8 cellular contexts compared by ENCODE assay signal in genomic region chr7:6857714-6858314, GRCh38. TPM values are rescaled to one million over a fixed set of nuclear protein-coding genes. Genes with fewer than 3 reads are reported as not detected.
DNase-seq lines count a peak whose midpoint lies in the region; FAIRE-seq and TF ChIP-seq lines count a peak whose summit lies in the region.
"Not testable (repeated sequence)": the region's sequence is repeated elsewhere in the genome, so short reads cannot be mapped to it uniquely, and the experiment has no call there.

No MANE protein-coding gene starts in this region.

- H3K9ac ChIP-seq in astrocyte (ENCODE audit: low read length) = not testable (repeated sequence)

- not testable (repeated sequence) for H4K20me1 ChIP-seq in astrocyte (ENCODE audit: insufficient read depth, low read length); osteoblast (ENCODE audit: insufficient read depth, low read length)

- not testable (repeated sequence) for H3K9me3 Mint-ChIP-seq in CD4-positive, alpha-beta memory T cell; astrocyte (ENCODE audit: unreplicated experiment)

- H3K27me3 Mint-ChIP-seq in CD4-positive, alpha-beta memory T cell = not testable (repeated sequence)
- peaks cover 12% of the 10 kb centered on the region for H3K27me3 Mint-ChIP-seq in astrocyte (ENCODE audit: low read depth, unreplicated experiment)

- CTCF ChIA-PET in CD4-positive, alpha-beta memory T cell (lab: Charles Lee; ENCODE audit: partially characterized antibody) = interaction anchor here (0.6 to 1.3 kb wide), 7 partner anchors 266 to 404 kb away, joined by 3 to 8 read pairs (median 4); partner anchors contain the start of gene INTS15

- H3K9me3 ChIP-seq in CD4-positive, alpha-beta memory T cell (ENCODE audit: control insufficient read depth in 1 of 2, low read length in 2 of 2); astrocyte (ENCODE audit: insufficient read depth, low read depth, low read length); cardiac muscle cell (ENCODE audit: low read depth); osteoblast (ENCODE audit: low read depth, low read length): not testable (repeated sequence)

- H2AFZ ChIP-seq in astrocyte (ENCODE audit: low read depth, low read length); osteoblast (ENCODE audit: low read length): not testable (repeated sequence)

- not testable (repeated sequence) for H3K36me3 ChIP-seq in CD4-positive, alpha-beta memory T cell (ENCODE audit: insufficient read depth, low read length); astrocyte (ENCODE audit: insufficient read depth, low read length); cardiac muscle cell; osteoblast (ENCODE audit: insufficient read depth, low read length)

- intact Hi-C loops in CD4-positive, alpha-beta memory T cell (cut with micrococcal nuclease) = loop anchor here (1.0 to 5.0 kb wide), 2 partner anchors 271 to 342 kb away; no protein-coding TSS in a partner anchor

- not testable (repeated sequence) for H3K4me1 ChIP-seq in CD4-positive, alpha-beta memory T cell (ENCODE audit: insufficient read depth, low read length); astrocyte (ENCODE audit: insufficient read depth, low read length); cardiac muscle cell (ENCODE audit: low read depth); osteoblast (ENCODE audit: insufficient read depth, low read length)

- H3K27ac ChIP-seq in CD4-positive, alpha-beta memory T cell (ENCODE audit: low read depth, low read length); HL-60 (replicated peaks); astrocyte (ENCODE audit: low read depth, low read length); cardiac muscle cell; osteoblast (ENCODE audit: low read depth, low read length): not testable (repeated sequence)

- H3K36me3 Mint-ChIP-seq in CD4-positive, alpha-beta memory T cell; astrocyte (ENCODE audit: low read depth, unreplicated experiment): not testable (repeated sequence)

- TF ChIP-seq CTCF in HL-60 (IDR thresholded peaks at IDR 0.05; ENCODE audit: insufficient read depth, low read length) = peak; percentile 19
- peak; percentile 23 for TF ChIP-seq CTCF in astrocyte (IDR thresholded peaks at IDR 0.05; ENCODE audit: insufficient read depth, low read depth, low read length)
- peak; percentile 51 for TF ChIP-seq CTCF in cardiac muscle cell (IDR thresholded peaks at IDR 0.05; ENCODE audit: low read depth, low read length)
- TF ChIP-seq CTCF in osteoblast (IDR thresholded peaks at IDR 0.05; ENCODE audit: extremely low read depth, low read depth, low read length) = peak; percentile 47

- POLR2A ChIA-PET in CD4-positive, alpha-beta memory T cell (lab: Charles Lee; ENCODE audit: partially characterized antibody) = not testable (repeated sequence)

- not testable (repeated sequence) for H3K27me3 ChIP-seq in CD4-positive, alpha-beta memory T cell (ENCODE audit: insufficient read depth, low read length); HL-60 (ENCODE audit: insufficient read depth, poor library complexity, severe bottlenecking); astrocyte (ENCODE audit: insufficient read depth, low read length); osteoblast (ENCODE audit: insufficient read depth, low read length)
- H3K27me3 ChIP-seq in cardiac muscle cell = peaks cover 28% of the 10 kb centered on the region

- peak overlapping the region in 2 of 8 donors; percentile 49 to 65 for H3K4me3 Mint-ChIP-seq in CD4-positive, alpha-beta memory T cell
- H3K4me3 Mint-ChIP-seq in astrocyte (ENCODE audit: unreplicated experiment) = not testable (repeated sequence)

- H3K4me1 Mint-ChIP-seq in CD4-positive, alpha-beta memory T cell; astrocyte (ENCODE audit: low read depth, unreplicated experiment): not testable (repeated sequence)

- not testable (repeated sequence) for H3K79me2 ChIP-seq in astrocyte (ENCODE audit: insufficient read depth, low read length); osteoblast (ENCODE audit: insufficient read depth, low read length)

- H3K4me3 ChIP-seq in CD4-positive, alpha-beta memory T cell (ENCODE audit: low read length in 2 of 2); HL-60 (replicated peaks; ENCODE audit: insufficient read depth, low read length); astrocyte (ENCODE audit: insufficient read depth, low read depth, low read length); cardiac muscle cell; osteoblast (ENCODE audit: insufficient read depth, low read length): not testable (repeated sequence)

- peak; percentile 73 to 75 (median 75) for DNase-seq in CD4-positive, alpha-beta memory T cell
- DNase-seq in HL-60 (ENCODE audit: low read depth in 1 of 2, low spot score in 1 of 2) = peak; percentile 8 to 76
- DNase-seq in NCI-H774 (lab: John Stamatoyannopoulos, UW) = peak; percentile 28
- DNase-seq in activated CD4-positive, CD25-positive, alpha-beta regulatory T cell treated with anti-CD3 and anti-CD28 coated beads, Interleukin-2, amount 50 U/mL, for 72 hours = peak; percentile 75
- not testable (repeated sequence) for DNase-seq in astrocyte (ENCODE audit: low read depth)
- DNase-seq in cardiac muscle cell (ENCODE audit: low read depth in 1 of 2, low spot score in 1 of 2) = peak; percentile 48 to 59
- peak; percentile 78 for DNase-seq in osteoblast (ENCODE audit: insufficient read length, low spot score, missing footprints)
- DNase-seq in stimulated activated CD8-positive, alpha-beta memory T cell treated with anti-CD3 and anti-CD28 coated beads, Interleukin-7, amount 100 ng/mL, for 24 hours (ENCODE audit: low read depth) = peak; percentile 59

- not testable (repeated sequence) for FAIRE-seq in astrocyte (lab: Jason Lieb, UNC)

- H3K27ac Mint-ChIP-seq in CD4-positive, alpha-beta memory T cell; astrocyte (ENCODE audit: unreplicated experiment): not testable (repeated sequence)

- not testable (repeated sequence) for H3K4me2 ChIP-seq in astrocyte (ENCODE audit: low read length); osteoblast (ENCODE audit: insufficient read depth, low read length)

RNA-seq across cellular contexts. Expression of gene CCZ1B, which starts 31.7 kb away (rescaled TPM):
- 10 to 100 TPM; 89.5 to 95.3 TPM for total RNA-seq in CD4-positive, alpha-beta memory T cell
- 10 to 100 TPM; 22.1 to 32.2 TPM for polyA plus RNA-seq in CD4-positive, alpha-beta memory T cell
- total RNA-seq in astrocyte (54.4 and 61.2 TPM in 2 replicates), cardiac muscle cell (19.8 and 26.6 TPM in 2 replicates), osteoblast (50.4 and 67.3 TPM in 2 replicates)
- 32.9 and 36.5 TPM in 2 replicates for polyA plus RNA-seq in cardiac muscle cell
